Comparison of ENCODE assay signal across 10 cellular contexts in genomic region chr4:126583509-126583908, GRCh38.
DNase-seq lines count a peak whose midpoint lies in the region; ATAC-seq, FAIRE-seq and TF ChIP-seq lines count a peak whose summit lies in the region.
"Had no signal": no experiment of that assay in that cellular context is flagged by ENCODE, and none has a peak within 500 bp of the region (broad histone marks: within the 10 kb centered on the region; RNA-seq: fewer than 3 reads in every experiment).

No MANE protein-coding gene starts in this region.

- H3K9me3 Mint-ChIP-seq in activated CD8-positive, alpha-beta memory T cell treated with anti-CD3 and anti-CD28 coated beads, Interleukin-2, amount 10 ng/mL, durations not matched to agents 7 days and 5 days (ENCODE audit: low read depth) = peaks cover 7% of the 10 kb centered on the region

- no peak for ATAC-seq in HG03039 (IDR thresholded peaks at IDR 0.05; ENCODE audit: unreplicated experiment)
- no peak for ATAC-seq in activated CD8-positive, alpha-beta memory T cell treated with anti-CD3 and anti-CD28 coated beads, Interleukin-2, amount 10 ng/mL, durations not matched to agents 7 days and 5 days

- no peaks in the 10 kb centered on the region for H3K36me3 Mint-ChIP-seq in activated CD8-positive, alpha-beta memory T cell treated with anti-CD3 and anti-CD28 coated beads, Interleukin-2, amount 10 ng/mL, durations not matched to agents 7 days and 5 days

- peak; percentile 34 for TF ChIP-seq CTCF in WI38 (IDR thresholded peaks at IDR 0.05; ENCODE audit: low read depth, low read length)
- TF ChIP-seq CTCF in keratinocyte (optimal IDR thresholded peaks at IDR 0.05 in 1 of 3, IDR thresholded peaks at IDR 0.05 in 1 of 3, conservative IDR thresholded peaks at IDR 0.05 in 1 of 3; ENCODE audit: extremely low read depth in 1 of 3, insufficient read depth in 2 of 3, low read length in 3 of 3) = peak in 2 of 3 experiments; percentile 30 to 51

- H3K36me3 ChIP-seq in keratinocyte (ENCODE audit: control insufficient read depth in 2 of 2, extremely low read depth in 1 of 2, insufficient read depth in 2 of 2, low read length in 2 of 2) (no peaks in the 10 kb centered on the region), Karpas-422 (ENCODE audit: insufficient read depth, low read length) (no peaks in the 10 kb centered on the region)
- H3K36me3 ChIP-seq: SJSA1 had no signal

- CTCF ChIA-PET in activated CD8-positive, alpha-beta memory T cell treated with anti-CD3 and anti-CD28 coated beads, Interleukin-2, amount 10 ng/mL, durations not matched to agents 7 days and 5 days (lab: Charles Lee) = no interaction called here

- no peak overlapping the region for H3K27ac ChIP-seq in keratinocyte (ENCODE audit: control insufficient read depth, insufficient read depth, low read length)
- no peak overlapping the region for H3K27ac ChIP-seq in Karpas-422 (ENCODE audit: low read length)
- H3K27ac ChIP-seq: SJSA1 had no signal

- H3K27me3 ChIP-seq in keratinocyte (ENCODE audit: control insufficient read depth, extremely low read depth, insufficient read depth, low read length) (no peaks in the 10 kb centered on the region), Karpas-422 (ENCODE audit: low read length) (no peaks in the 10 kb centered on the region)
- H3K27me3 ChIP-seq: SJSA1 had no signal

- no peaks in the 10 kb centered on the region for H4K20me1 ChIP-seq in keratinocyte (ENCODE audit: control insufficient read depth, extremely low read depth, insufficient read depth, low read length)
- no peaks in the 10 kb centered on the region for H4K20me1 ChIP-seq in Karpas-422 (ENCODE audit: insufficient read depth, low read depth, low read length)

- FAIRE-seq in keratinocyte (lab: Jason Lieb, UNC) = no peak

- H3K4me1 ChIP-seq in keratinocyte (ENCODE audit: control insufficient read depth, extremely low read depth, insufficient read depth, low read length) = no peaks in the 10 kb centered on the region
- no peaks in the 10 kb centered on the region for H3K4me1 ChIP-seq in Karpas-422 (ENCODE audit: low read length)
- H3K4me1 ChIP-seq: SJSA1 had no signal

- H3K9me3 ChIP-seq in keratinocyte (ENCODE audit: control insufficient read depth, low read depth, low read length) = no peaks in the 10 kb centered on the region
- H3K9me3 ChIP-seq in Karpas-422 (ENCODE audit: low read length) = peaks cover 27% of the 10 kb centered on the region
- H3K9me3 ChIP-seq: SJSA1 had no signal

- H3K9me1 ChIP-seq in keratinocyte (ENCODE audit: control insufficient read depth, extremely low read depth, insufficient read depth, low read length) = no peaks in the 10 kb centered on the region

- no peaks in the 10 kb centered on the region for H3K9me2 ChIP-seq in Karpas-422 (replicated peaks; ENCODE audit: insufficient read depth, low read length)

- H2AFZ ChIP-seq in keratinocyte (ENCODE audit: control insufficient read depth, low read length) (no peak overlapping the region), Karpas-422 (ENCODE audit: low read length) (no peak overlapping the region)

- dilution Hi-C loops in keratinocyte (cut with MboI; ENCODE audit: extremely low pct_ligation_motif_present, low sequenced_read_pairs) = no loop called here

- H3K79me2 ChIP-seq in keratinocyte (ENCODE audit: control insufficient read depth, insufficient read depth, low read length) = no peaks in the 10 kb centered on the region
- H3K79me2 ChIP-seq in Karpas-422 (ENCODE audit: low read length) = no peaks in the 10 kb centered on the region

- no peak overlapping the region for H3K4me2 ChIP-seq in keratinocyte (ENCODE audit: control insufficient read depth, extremely low read depth, insufficient read depth, low read depth, low read length)
- H3K4me2 ChIP-seq in Karpas-422 (ENCODE audit: low read depth, low read length, poor library complexity, severe bottlenecking) = no peak overlapping the region

- H3K4me3 ChIP-seq in Jurkat, Clone E6-1 (ENCODE audit: low read length) = no peak overlapping the region
- H3K4me3 ChIP-seq in WI38 (ENCODE audit: low read depth, low read length) (no peak overlapping the region), keratinocyte (ENCODE audit: control insufficient read depth in 2 of 3, extremely low read depth in 1 of 3, insufficient read depth in 2 of 3, low read depth in 1 of 3, low read length in 3 of 3) (no peak overlapping the region), Karpas-422 (ENCODE audit: low read length) (no peak overlapping the region)
- H3K4me3 ChIP-seq: SJSA1 had no signal

- no peak overlapping the region for H3K4me3 Mint-ChIP-seq in activated CD8-positive, alpha-beta memory T cell treated with anti-CD3 and anti-CD28 coated beads, Interleukin-2, amount 10 ng/mL, durations not matched to agents 7 days and 5 days

- H3K27ac Mint-ChIP-seq in activated CD8-positive, alpha-beta memory T cell treated with anti-CD3 and anti-CD28 coated beads, Interleukin-2, amount 10 ng/mL, durations not matched to agents 7 days and 5 days = no peak overlapping the region

- DNase-seq in GDM1 (lab: John Stamatoyannopoulos, UW) (peak; percentile 12), keratinocyte (ENCODE audit: low read depth, low spot score) (no peak), Karpas-422 (no peak)
- DNase-seq in Jurkat, Clone E6-1 (ENCODE audit: low read depth, low spot score) = peak; percentile 19
- no peak for DNase-seq in activated CD8-positive, alpha-beta memory T cell treated with anti-CD3 and anti-CD28 coated beads, Interleukin-2, amount 10 ng/mL, durations not matched to agents 7 days and 5 days
- DNase-seq in effector CD8-positive, alpha-beta T cell (lab: John Stamatoyannopoulos, UW) = no peak
- DNase-seq: activated T-cell treated with anti-CD3 and anti-CD28 coated beads, Interleukin-2, amount 50 U/mL, for 48 hours had no signal

- no peak overlapping the region for H3K9ac ChIP-seq in keratinocyte (ENCODE audit: control insufficient read depth, extremely low read depth, insufficient read depth, low read length)
- H3K9ac ChIP-seq in Karpas-422 (ENCODE audit: low read length) = no peak overlapping the region

- no peaks in the 10 kb centered on the region for H3K27me3 Mint-ChIP-seq in activated CD8-positive, alpha-beta memory T cell treated with anti-CD3 and anti-CD28 coated beads, Interleukin-2, amount 10 ng/mL, durations not matched to agents 7 days and 5 days

- no peaks in the 10 kb centered on the region for H3K4me1 Mint-ChIP-seq in activated CD8-positive, alpha-beta memory T cell treated with anti-CD3 and anti-CD28 coated beads, Interleukin-2, amount 10 ng/mL, durations not matched to agents 7 days and 5 days

Comparison
In these comparisons a context has a peak if more than half of its experiments do, and no peak if none do; other contexts are left out.
1. DNase-seq: peak in GDM1 (single experiment) and Jurkat, Clone E6-1 (single experiment); none in keratinocyte (single experiment), activated CD8-positive, alpha-beta memory T cell treated with anti-CD3 and anti-CD28 coated beads, Interleukin-2, amount 10 ng/mL, durations not matched to agents 7 days and 5 days (single experiment), Karpas-422 (single experiment) and effector CD8-positive, alpha-beta T cell (single experiment).